In genomic region chr22:39428597-39429071, GRCh38 we compare ENCODE assay signal across 16 cellular contexts. TPM values are rescaled to one million over a fixed set of nuclear protein-coding genes. Genes with fewer than 3 reads are reported as not detected.
A peak's percentile ranks its signal among the peaks of the same experiment; 100 is the strongest.
DNase-seq lines count a peak whose midpoint lies in the region; ATAC-seq and TF ChIP-seq lines count a peak whose summit lies in the region.
"Had no signal": no experiment of that assay in that cellular context is flagged by ENCODE, and none has a peak within 500 bp of the region (broad histone marks: within the 10 kb centered on the region; RNA-seq: fewer than 3 reads in every experiment).

No MANE protein-coding gene starts in this region.

- no peaks in the 10 kb centered on the region for H3K9me3 Mint-ChIP-seq in naive thymus-derived CD8-positive, alpha-beta T cell
- H3K9me3 Mint-ChIP-seq: activated T-helper 1 cell treated with anti-CD3 and anti-CD28 coated beads, Interleukin-12 subunit alpha, Interleukin-12 subunit beta, Interleukin-2, Interleukin-4 antibody, amounts not matched to agents 30 ng/mL and 10 ng/mL and 1 ng/mL, durations not matched to agents 14 hours and 24 hours and 36 hours; natural killer cell had no signal

- H3K9me3 ChIP-seq in HUES6 (ENCODE audit: control insufficient read depth, insufficient read depth, low read depth, low read length) (no peaks in the 10 kb centered on the region), tibial artery (no peaks in the 10 kb centered on the region)
- H3K9me3 ChIP-seq: MG63, upper lobe of left lung had no signal

- H3K36me3 ChIP-seq in HUES6 (ENCODE audit: control insufficient read depth, insufficient read depth, low read length), result peaks cover 57% of the 10 kb centered on the region
- peaks cover 49 to 95% (median 61%) of the 10 kb centered on the region in 3 donors for H3K36me3 ChIP-seq in tibial artery

- peak; percentile 4 for ATAC-seq in left colon
- no peak for ATAC-seq in naive thymus-derived CD8-positive, alpha-beta T cell

- H3K27me3 ChIP-seq in HUES6 (ENCODE audit: control insufficient read depth, insufficient read depth, low read length), result no peaks in the 10 kb centered on the region
- no peaks in the 10 kb centered on the region for H3K27me3 ChIP-seq in tibial artery
- H3K27me3 ChIP-seq: cardiac muscle cell, MG63, upper lobe of left lung had no signal

- DNase-seq in A172 (ENCODE audit: low spot score), result peak; percentile 89
- DNase-seq in astrocyte of the hippocampus (ENCODE audit: low read depth, low spot score), result peak; percentile 60
- DNase-seq in left colon, result no peak
- DNase-seq in naive thymus-derived CD8-positive, alpha-beta T cell, result no peak
- no peak for DNase-seq in tibial artery
- no peak for DNase-seq in germinal center (ENCODE audit: low spot score)
- no peak for DNase-seq in caudate nucleus (lab: John Stamatoyannopoulos, UW)
- DNase-seq: activated CD4-positive, alpha-beta T cell treated with anti-CD3 and anti-CD28 coated beads for 1 hour; DND-41; MG63; natural killer cell; NK-92 treated with Interleukin-12 subunit alpha and Interleukin-12 subunit beta, amount 100 ng/mL, for 24 hours; upper lobe of left lung had no signal

- intact Hi-C loops in left colon (cut with DNase I, micrococcal nuclease) (no loop called here), tibial artery (cut with DNase I; ENCODE audit: low total_unique reads) (no loop called here)

- peak overlapping the region; percentile 56 for H3K9ac ChIP-seq in HUES6 (ENCODE audit: low read length)

- peaks cover 44% of the 10 kb centered on the region for H3K4me1 ChIP-seq in HUES6 (ENCODE audit: control insufficient read depth, insufficient read depth, low read length)
- peaks cover 5 to 33% (median 30%) of the 10 kb centered on the region in 4 donors for H3K4me1 ChIP-seq in tibial artery

- TF ChIP-seq CTCF in tibial artery (IDR thresholded peaks at IDR 0.05), result no peak

- H3K4me3 ChIP-seq in HUES6 (ENCODE audit: low read depth, low read length), result peak overlapping the region; percentile 0
- no peak overlapping the region for H3K4me3 ChIP-seq in tibial artery
- H3K4me3 ChIP-seq: cardiac muscle cell, MG63, upper lobe of left lung had no signal

- peak overlapping the region; percentile 84; the same call in 1 of the 2 replicates for H3K27ac ChIP-seq in HUES6 (ENCODE audit: low read depth, low read length)
- H3K27ac ChIP-seq in tibial artery, result no peak overlapping the region
- no peak overlapping the region for H3K27ac ChIP-seq in caudate nucleus (ENCODE audit: low read depth, low read length)
- H3K27ac ChIP-seq: cardiac muscle cell, upper lobe of left lung had no signal

- no peak overlapping the region for H3K27ac Mint-ChIP-seq in naive thymus-derived CD8-positive, alpha-beta T cell
- H3K27ac Mint-ChIP-seq: activated T-helper 1 cell treated with anti-CD3 and anti-CD28 coated beads, Interleukin-12 subunit alpha, Interleukin-12 subunit beta, Interleukin-2, Interleukin-4 antibody, amounts not matched to agents 30 ng/mL and 10 ng/mL and 1 ng/mL, durations not matched to agents 14 hours and 24 hours and 36 hours; natural killer cell had no signal

- H3K36me3 Mint-ChIP-seq in naive thymus-derived CD8-positive, alpha-beta T cell, result peaks cover 4 to 73% (median 12%) of the 10 kb centered on the region in 3 donors
- H3K36me3 Mint-ChIP-seq: natural killer cell had no signal

- no peaks in the 10 kb centered on the region for H3K4me1 Mint-ChIP-seq in naive thymus-derived CD8-positive, alpha-beta T cell
- H3K4me1 Mint-ChIP-seq: natural killer cell had no signal

- H3K27me3 Mint-ChIP-seq in naive thymus-derived CD8-positive, alpha-beta T cell, result no peaks in the 10 kb centered on the region

- no peak overlapping the region for H3K4me3 Mint-ChIP-seq in naive thymus-derived CD8-positive, alpha-beta T cell
- H3K4me3 Mint-ChIP-seq: activated T-helper 1 cell treated with anti-CD3 and anti-CD28 coated beads, Interleukin-12 subunit alpha, Interleukin-12 subunit beta, Interleukin-2, Interleukin-4 antibody, amounts not matched to agents 30 ng/mL and 10 ng/mL and 1 ng/mL, durations not matched to agents 14 hours and 24 hours and 36 hours; natural killer cell had no signal

- POLR2A ChIA-PET in naive thymus-derived CD8-positive, alpha-beta T cell (lab: Charles Lee), result interaction anchor here (1.2 kb wide), 1 partner anchor 12 kb away, joined by 3 read pairs; no protein-coding TSS in a partner anchor

RNA-seq across cellular contexts. Expression of gene MGAT3, which starts 28.2 kb away (rescaled TPM):
- 1.3 and 3.1 TPM in 2 replicates for total RNA-seq in A172 (2014; rRNA removed; shearing (Covaris generic))
- 10 to 100 TPM in 1 of 2 donors, 1 to 10 TPM in 1; 5.6 to 10.7 TPM for total RNA-seq in left colon
- total RNA-seq in naive thymus-derived CD8-positive, alpha-beta T cell, result under 1 TPM; 0.36 to 0.55 TPM
- polyA plus RNA-seq in naive thymus-derived CD8-positive, alpha-beta T cell, result under 1 TPM; 0.05 to 0.27 (median 0.11) TPM

RNA-seq across cellular contexts. Expression of gene TAB1, which starts 29.1 kb away (rescaled TPM):
- total RNA-seq in A172 (2014; rRNA removed; shearing (Covaris generic)), result 5.8 and 6.3 TPM in 2 replicates
- 10 to 100 TPM; 19.4 to 20.3 TPM for total RNA-seq in left colon
- 10 to 100 TPM; 42.1 to 47.0 TPM for total RNA-seq in naive thymus-derived CD8-positive, alpha-beta T cell
- polyA plus RNA-seq in naive thymus-derived CD8-positive, alpha-beta T cell, result 1 to 10 TPM; 2.2 to 5.9 (median 4.3) TPM

Comparison
In these comparisons a context has a peak if more than half of its experiments do, and no peak if none do; other contexts are left out.
1. DNase-seq: peak in A172 (single experiment) and astrocyte of the hippocampus (single experiment); none in left colon (0 of 2), naive thymus-derived CD8-positive, alpha-beta T cell (0 of 10), tibial artery (0 of 2), germinal center (single experiment) and caudate nucleus (0 of 61).